26 cellular contexts compared by ENCODE assay signal in genomic region chr13:111034811-111035210, GRCh38.
DNase-seq lines count a peak whose midpoint lies in the region; ATAC-seq, FAIRE-seq and TF ChIP-seq lines count a peak whose summit lies in the region.
"Had no signal": no experiment of that assay in that cellular context is flagged by ENCODE, and none has a peak within 500 bp of the region (broad histone marks: within the 10 kb centered on the region; RNA-seq: fewer than 3 reads in every experiment).

No MANE protein-coding gene starts in this region.

- no peak for TF ChIP-seq POLR2A in esophagus squamous epithelium (IDR thresholded peaks at IDR 0.05)

- no peak overlapping the region for H3K9ac ChIP-seq in astrocyte (ENCODE audit: low read length)

- H3K4me1 Mint-ChIP-seq in astrocyte (ENCODE audit: low read depth, unreplicated experiment), result peaks cover 9% of the 10 kb centered on the region
- peaks cover 3% of the 10 kb centered on the region for H3K4me1 Mint-ChIP-seq in activated CD4-positive, alpha-beta memory T cell treated with anti-CD3 and anti-CD28 coated beads for 36 hours (ENCODE audit: low read depth)
- H3K4me1 Mint-ChIP-seq: stimulated activated naive CD8-positive, alpha-beta T cell treated with anti-CD3 and anti-CD28 coated beads, Interleukin-15, amount 100 ng/mL, for 72 hours had no signal

- H3K4me3 Mint-ChIP-seq in astrocyte (ENCODE audit: unreplicated experiment), result no peak overlapping the region
- H3K4me3 Mint-ChIP-seq in activated CD4-positive, alpha-beta memory T cell treated with anti-CD3 and anti-CD28 coated beads for 36 hours, result no peak overlapping the region
- H3K4me3 Mint-ChIP-seq: dendritic cell treated with granulocyte-macrophage colony-stimulating factor and Interleukin-4, amounts not matched to agents 40 ng/mL and 50 ng/mL, for 4 days; stimulated activated naive CD8-positive, alpha-beta T cell treated with anti-CD3 and anti-CD28 coated beads, Interleukin-15, amount 100 ng/mL, for 72 hours; T-helper 2 cell treated with Interferon-gamma antibody and Interleukin-4, amounts not matched to agents 5 μg/mL and 100 μg/mL, for 36 hours had no signal

- H3K27me3 ChIP-seq in astrocyte (ENCODE audit: insufficient read depth, low read length), result peaks cover 3% of the 10 kb centered on the region
- H3K27me3 ChIP-seq in esophagus squamous epithelium, result peaks cover 0 to 32% (median 0%) of the 10 kb centered on the region in 4 donors
- H3K27me3 ChIP-seq: thyroid gland had no signal

- TF ChIP-seq CTCF in astrocyte (IDR thresholded peaks at IDR 0.05; ENCODE audit: insufficient read depth, low read depth, low read length) (no peak), foreskin fibroblast (IDR thresholded peaks at IDR 0.05; ENCODE audit: low read depth, low read length) (no peak), esophagus squamous epithelium (IDR thresholded peaks at IDR 0.05) (no peak)

- H3K4me1 ChIP-seq in astrocyte (ENCODE audit: insufficient read depth, low read length) (peaks cover 3% of the 10 kb centered on the region), esophagus squamous epithelium (no peaks in the 10 kb centered on the region)
- H3K4me1 ChIP-seq: BE2C, HAP-1, left ventricle myocardium inferior, thyroid gland had no signal

- H2AFZ ChIP-seq in astrocyte (ENCODE audit: low read depth, low read length), result no peak overlapping the region

- peaks cover 7% of the 10 kb centered on the region for H3K27me3 Mint-ChIP-seq in astrocyte (ENCODE audit: low read depth, unreplicated experiment)
- H3K27me3 Mint-ChIP-seq in activated CD4-positive, alpha-beta memory T cell treated with anti-CD3 and anti-CD28 coated beads for 36 hours, result peaks cover 24% of the 10 kb centered on the region

- no peak overlapping the region for H3K27ac Mint-ChIP-seq in astrocyte (ENCODE audit: unreplicated experiment)
- H3K27ac Mint-ChIP-seq in activated CD4-positive, alpha-beta memory T cell treated with anti-CD3 and anti-CD28 coated beads for 36 hours, result no peak overlapping the region
- H3K27ac Mint-ChIP-seq: dendritic cell treated with granulocyte-macrophage colony-stimulating factor and Interleukin-4, amounts not matched to agents 40 ng/mL and 50 ng/mL, for 4 days; stimulated activated naive CD8-positive, alpha-beta T cell treated with anti-CD3 and anti-CD28 coated beads, Interleukin-15, amount 100 ng/mL, for 72 hours; T-helper 2 cell treated with Interferon-gamma antibody and Interleukin-4, amounts not matched to agents 5 μg/mL and 100 μg/mL, for 36 hours had no signal

- 66 to 76% methylated on average over 2 of the region's 2 CpGs for WGBS in esophagus squamous epithelium, 2 donors

- no peak overlapping the region for H3K27ac ChIP-seq in astrocyte (ENCODE audit: low read depth, low read length)
- no peak overlapping the region for H3K27ac ChIP-seq in esophagus squamous epithelium
- H3K27ac ChIP-seq: gastrocnemius medialis, left ventricle myocardium inferior, thyroid gland, VCaP had no signal

- intact Hi-C loops in activated CD4-positive, alpha-beta memory T cell treated with anti-CD3 and anti-CD28 coated beads for 36 hours (cut with micrococcal nuclease), result no loop called here
- intact Hi-C loops in esophagus squamous epithelium (cut with DNase I), result no loop called here

- CTCF ChIA-PET in activated CD4-positive, alpha-beta memory T cell treated with anti-CD3 and anti-CD28 coated beads for 36 hours (lab: Charles Lee), result interaction anchor here (0.6 to 1.5 kb wide), 2 partner anchors 33 kb away, joined by 3 to 4 read pairs; no protein-coding TSS in a partner anchor

- no peak overlapping the region for H3K4me2 ChIP-seq in astrocyte (ENCODE audit: low read length)

- ATAC-seq in GM19023 (IDR thresholded peaks at IDR 0.05; ENCODE audit: unreplicated experiment), result no peak
- ATAC-seq: gastrocnemius medialis; sciatic nerve; stimulated activated naive CD8-positive, alpha-beta T cell treated with anti-CD3 and anti-CD28 coated beads, Interleukin-15, amount 100 ng/mL, for 72 hours had no signal

- H3K4me3 ChIP-seq in astrocyte (ENCODE audit: insufficient read depth, low read depth, low read length) (no peak overlapping the region), foreskin fibroblast (ENCODE audit: low read depth in 1 of 2, low read length in 2 of 2) (no peak overlapping the region), esophagus squamous epithelium (no peak overlapping the region)
- H3K4me3 ChIP-seq: gastrocnemius medialis, HAP-1, left ventricle myocardium inferior, thyroid gland had no signal

- H3K36me3 Mint-ChIP-seq in astrocyte (ENCODE audit: low read depth, unreplicated experiment), result no peaks in the 10 kb centered on the region
- no peaks in the 10 kb centered on the region for H3K36me3 Mint-ChIP-seq in activated CD4-positive, alpha-beta memory T cell treated with anti-CD3 and anti-CD28 coated beads for 36 hours

- no peaks in the 10 kb centered on the region for H3K79me2 ChIP-seq in astrocyte (ENCODE audit: insufficient read depth, low read length)

- no peaks in the 10 kb centered on the region for H3K36me3 ChIP-seq in astrocyte (ENCODE audit: insufficient read depth, low read length)
- H3K36me3 ChIP-seq in esophagus squamous epithelium, result no peaks in the 10 kb centered on the region
- H3K36me3 ChIP-seq: BE2C, gastrocnemius medialis, HAP-1, left ventricle myocardium inferior, thyroid gland had no signal

- in situ Hi-C loops in G401 (cut with HindIII; ENCODE audit: low sequenced_read_pairs), result no loop called here

- H3K9me3 Mint-ChIP-seq in astrocyte (ENCODE audit: unreplicated experiment), result peaks cover 3% of the 10 kb centered on the region
- H3K9me3 Mint-ChIP-seq in activated CD4-positive, alpha-beta memory T cell treated with anti-CD3 and anti-CD28 coated beads for 36 hours, result no peaks in the 10 kb centered on the region
- H3K9me3 Mint-ChIP-seq: dendritic cell treated with granulocyte-macrophage colony-stimulating factor and Interleukin-4, amounts not matched to agents 40 ng/mL and 50 ng/mL, for 4 days; stimulated activated naive CD8-positive, alpha-beta T cell treated with anti-CD3 and anti-CD28 coated beads, Interleukin-15, amount 100 ng/mL, for 72 hours; T-helper 2 cell treated with Interferon-gamma antibody and Interleukin-4, amounts not matched to agents 5 μg/mL and 100 μg/mL, for 36 hours had no signal

- FAIRE-seq in astrocyte (lab: Jason Lieb, UNC), result peak; percentile 58

- H4K20me1 ChIP-seq in astrocyte (ENCODE audit: insufficient read depth, low read length), result no peaks in the 10 kb centered on the region

- POLR2A ChIA-PET in activated CD4-positive, alpha-beta memory T cell treated with anti-CD3 and anti-CD28 coated beads for 36 hours (lab: Charles Lee), result no interaction called here

- H3K9me3 ChIP-seq in astrocyte (ENCODE audit: insufficient read depth, low read depth, low read length), result no peaks in the 10 kb centered on the region
- no peaks in the 10 kb centered on the region for H3K9me3 ChIP-seq in esophagus squamous epithelium
- H3K9me3 ChIP-seq: BE2C, gastrocnemius medialis, HAP-1, left ventricle myocardium inferior, thyroid gland had no signal

- DNase-seq in GM03348 (ENCODE audit: low spot score) (peak; percentile 43), astrocyte (ENCODE audit: low read depth) (peak; percentile 16), foreskin fibroblast (peak; percentile 66 to 79), G401 (ENCODE audit: low spot score) (no peak), esophagus squamous epithelium (lab: John Stamatoyannopoulos, UW) (no peak)
- DNase-seq in activated CD4-positive, alpha-beta memory T cell treated with anti-CD3 and anti-CD28 coated beads for 36 hours, result no peak
- DNase-seq: activated CD4-positive, alpha-beta T cell treated with anti-CD3 and anti-CD28 coated beads for 48 hours; activated naive CD4-positive, alpha-beta T cell treated with Interleukin-2 at 50 U/mL for 16 hours; activated T-cell treated with anti-CD3 and anti-CD28 coated beads, Interleukin-2, amount 50 U/mL, for 48 hours; amniotic stem cell; BE2C; DMS153; gastrocnemius medialis; hypothalamus; left ventricle myocardium inferior; NCI-H1105; NCI-H2029 treated with DMSO at 0.1 percent for 48 hours; NCI-H345; stimulated activated naive CD8-positive, alpha-beta T cell treated with anti-CD3 and anti-CD28 coated beads, Interleukin-15, amount 100 ng/mL, for 72 hours; thyroid gland had no signal

Comparison
In these comparisons a context has a peak if more than half of its experiments do, and no peak if none do; other contexts are left out.
1. DNase-seq: peak in GM03348 (single experiment), astrocyte (single experiment) and foreskin fibroblast (2 of 2); none in activated CD4-positive, alpha-beta memory T cell treated with anti-CD3 and anti-CD28 coated beads for 36 hours (single experiment), G401 (single experiment) and esophagus squamous epithelium (single experiment).